2 cellular contexts compared by ENCODE assay signal in the genomic region with DNA sequence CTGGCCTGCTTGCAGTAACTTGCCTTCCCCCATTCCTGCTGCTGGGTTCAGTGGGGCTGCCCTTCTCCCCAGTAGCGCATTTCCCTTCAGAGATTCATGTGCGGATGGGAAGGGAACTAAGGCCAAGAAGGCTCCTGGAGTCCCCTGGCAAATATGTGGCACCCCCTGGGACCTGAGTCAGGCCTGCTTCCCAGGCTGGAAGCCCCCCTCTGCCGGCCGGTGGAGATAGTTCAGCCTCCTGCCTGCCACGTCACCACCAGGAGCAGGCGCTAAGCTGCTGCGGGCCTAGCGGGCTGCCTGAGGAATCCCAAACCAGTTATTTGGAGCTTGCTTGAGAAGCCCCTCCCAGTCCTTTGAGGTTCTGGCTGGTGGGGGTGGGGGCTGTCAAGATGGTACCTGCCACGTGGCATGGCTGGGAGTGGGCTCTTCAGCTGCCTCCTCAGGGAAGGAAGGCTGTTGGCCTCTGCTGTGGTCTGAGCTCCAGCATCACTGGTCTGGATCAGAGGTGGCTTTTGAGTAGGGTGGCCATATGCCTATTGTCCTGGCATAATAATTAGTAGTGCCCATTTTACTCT.
TF ChIP-seq lines count a peak whose summit lies in the region.

No MANE protein-coding gene starts in this region.

TF ChIP-seq in IMR-90, 13 proteins besides CTCF, POLR2A, EP300 and RAD21:
- TF ChIP-seq, protein P1, sequence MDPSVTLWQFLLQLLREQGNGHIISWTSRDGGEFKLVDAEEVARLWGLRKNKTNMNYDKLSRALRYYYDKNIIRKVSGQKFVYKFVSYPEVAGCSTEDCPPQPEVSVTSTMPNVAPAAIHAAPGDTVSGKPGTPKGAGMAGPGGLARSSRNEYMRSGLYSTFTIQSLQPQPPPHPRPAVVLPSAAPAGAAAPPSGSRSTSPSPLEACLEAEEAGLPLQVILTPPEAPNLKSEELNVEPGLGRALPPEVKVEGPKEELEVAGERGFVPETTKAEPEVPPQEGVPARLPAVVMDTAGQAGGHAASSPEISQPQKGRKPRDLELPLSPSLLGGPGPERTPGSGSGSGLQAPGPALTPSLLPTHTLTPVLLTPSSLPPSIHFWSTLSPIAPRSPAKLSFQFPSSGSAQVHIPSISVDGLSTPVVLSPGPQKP (IDR thresholded peaks at IDR 0.05; ENCODE audit: borderline replicate concordance, low read depth, low read length) = no peak
- TF ChIP-seq SMC3 (IDR thresholded peaks at IDR 0.05; ENCODE audit: low read depth, low read length) = peak; percentile 76
- TF ChIP-seq RFX5 (IDR thresholded peaks at IDR 0.05; ENCODE audit: low read depth, low read length) = no peak
- TF ChIP-seq, protein P2, sequence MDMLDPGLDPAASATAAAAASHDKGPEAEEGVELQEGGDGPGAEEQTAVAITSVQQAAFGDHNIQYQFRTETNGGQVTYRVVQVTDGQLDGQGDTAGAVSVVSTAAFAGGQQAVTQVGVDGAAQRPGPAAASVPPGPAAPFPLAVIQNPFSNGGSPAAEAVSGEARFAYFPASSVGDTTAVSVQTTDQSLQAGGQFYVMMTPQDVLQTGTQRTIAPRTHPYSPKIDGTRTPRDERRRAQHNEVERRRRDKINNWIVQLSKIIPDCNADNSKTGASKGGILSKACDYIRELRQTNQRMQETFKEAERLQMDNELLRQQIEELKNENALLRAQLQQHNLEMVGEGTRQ (IDR thresholded peaks at IDR 0.05; ENCODE audit: low read depth, low read length) = no peak
- TF ChIP-seq MAFK (IDR thresholded peaks at IDR 0.05; ENCODE audit: low read depth, low read length) = no peak
- no peak for TF ChIP-seq BHLHE40 (IDR thresholded peaks at IDR 0.05; ENCODE audit: low read depth, low read length)
- TF ChIP-seq CHD1 (IDR thresholded peaks at IDR 0.05; ENCODE audit: low read depth, low read length) = 0 out of 2 replicates have a peak, but pooled peaks have one; percentile 46
- no peak for TF ChIP-seq CEBPB (IDR thresholded peaks at IDR 0.05; ENCODE audit: low read depth, low read length)
- no peak for TF ChIP-seq RCOR1 (IDR thresholded peaks at IDR 0.05; ENCODE audit: insufficient replicate concordance, low read length)
- peak; percentile 90 for TF ChIP-seq MXI1 (IDR thresholded peaks at IDR 0.05; ENCODE audit: borderline replicate concordance, low read depth, low read length)
- TF ChIP-seq MAZ (IDR thresholded peaks at IDR 0.05; ENCODE audit: borderline replicate concordance, low read depth, low read length) = peak; percentile 64
- TF ChIP-seq NFE2L2 (IDR thresholded peaks at IDR 0.05; ENCODE audit: low read depth, low read length) = no peak
- TF ChIP-seq FOS (IDR thresholded peaks at IDR 0.05; ENCODE audit: low read depth, low read length) = no peak

TF ChIP-seq in HepG2, 621 proteins besides CTCF, POLR2A, EP300 and RAD21 (continues in another document):
- TF ChIP-seq ZBTB7B (CRISPR knock-in tag; IDR thresholded peaks at IDR 0.05) = 0 out of 2 replicates have a peak, but pooled peaks have one; percentile 46
- TF ChIP-seq AGO1 (IDR thresholded peaks at IDR 0.05; ENCODE audit: low read depth, low read length, poor library complexity, severe bottlenecking) = peak; percentile 56
- TF ChIP-seq CREM (IDR thresholded peaks at IDR 0.05) = peak; percentile 40; the same call in 1 of the 2 replicates
- no peak for TF ChIP-seq CREM (CRISPR knock-in tag; IDR thresholded peaks at IDR 0.05)
- TF ChIP-seq, protein P3, sequence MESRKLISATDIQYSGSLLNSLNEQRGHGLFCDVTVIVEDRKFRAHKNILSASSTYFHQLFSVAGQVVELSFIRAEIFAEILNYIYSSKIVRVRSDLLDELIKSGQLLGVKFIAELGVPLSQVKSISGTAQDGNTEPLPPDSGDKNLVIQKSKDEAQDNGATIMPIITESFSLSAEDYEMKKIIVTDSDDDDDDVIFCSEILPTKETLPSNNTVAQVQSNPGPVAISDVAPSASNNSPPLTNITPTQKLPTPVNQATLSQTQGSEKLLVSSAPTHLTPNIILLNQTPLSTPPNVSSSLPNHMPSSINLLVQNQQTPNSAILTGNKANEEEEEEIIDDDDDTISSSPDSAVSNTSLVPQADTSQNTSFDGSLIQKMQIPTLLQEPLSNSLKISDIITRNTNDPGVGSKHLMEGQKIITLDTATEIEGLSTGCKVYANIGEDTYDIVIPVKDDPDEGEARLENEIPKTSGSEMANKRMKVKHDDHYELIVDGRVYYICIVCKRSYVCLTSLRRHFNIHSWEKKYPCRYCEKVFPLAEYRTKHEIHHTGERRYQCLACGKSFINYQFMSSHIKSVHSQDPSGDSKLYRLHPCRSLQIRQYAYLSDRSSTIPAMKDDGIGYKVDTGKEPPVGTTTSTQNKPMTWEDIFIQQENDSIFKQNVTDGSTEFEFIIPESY (CRISPR knock-in tag; IDR thresholded peaks at IDR 0.05) = peak; percentile 95
- TF ChIP-seq, protein P4, sequence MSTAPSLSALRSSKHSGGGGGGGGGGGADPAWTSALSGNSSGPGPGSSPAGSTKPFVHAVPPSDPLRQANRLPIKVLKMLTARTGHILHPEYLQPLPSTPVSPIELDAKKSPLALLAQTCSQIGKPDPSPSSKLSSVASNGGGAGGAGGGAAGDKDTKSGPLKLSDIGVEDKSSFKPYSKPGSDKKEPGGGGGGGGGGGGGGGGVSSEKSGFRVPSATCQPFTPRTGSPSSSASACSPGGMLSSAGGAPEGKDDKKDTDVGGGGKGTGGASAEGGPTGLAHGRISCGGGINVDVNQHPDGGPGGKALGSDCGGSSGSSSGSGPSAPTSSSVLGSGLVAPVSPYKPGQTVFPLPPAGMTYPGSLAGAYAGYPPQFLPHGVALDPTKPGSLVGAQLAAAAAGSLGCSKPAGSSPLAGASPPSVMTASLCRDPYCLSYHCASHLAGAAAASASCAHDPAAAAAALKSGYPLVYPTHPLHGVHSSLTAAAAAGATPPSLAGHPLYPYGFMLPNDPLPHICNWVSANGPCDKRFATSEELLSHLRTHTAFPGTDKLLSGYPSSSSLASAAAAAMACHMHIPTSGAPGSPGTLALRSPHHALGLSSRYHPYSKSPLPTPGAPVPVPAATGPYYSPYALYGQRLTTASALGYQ (CRISPR knock-in tag; IDR thresholded peaks at IDR 0.05) = no peak
- no peak for TF ChIP-seq SIN3A (IDR thresholded peaks at IDR 0.05; ENCODE audit: borderline replicate concordance, low read depth, low read length)
- peak; percentile 62; the same call in 1 of the 2 replicates for TF ChIP-seq YEATS2 (CRISPR knock-in tag; IDR thresholded peaks at IDR 0.05; ENCODE audit: borderline replicate concordance)
- 0 out of 2 replicates have a peak, but pooled peaks have one; percentile 34 for TF ChIP-seq ZNF709 (CRISPR knock-in tag; IDR thresholded peaks at IDR 0.05)
- TF ChIP-seq ZBTB7A (CRISPR knock-in tag; IDR thresholded peaks at IDR 0.05) = 0 out of 2 replicates have a peak, but pooled peaks have one; percentile 23
- 0 out of 2 replicates have a peak, but pooled peaks have one; percentile 50 for TF ChIP-seq ATF1 (CRISPR knock-in tag; IDR thresholded peaks at IDR 0.05)
- TF ChIP-seq ZNF230 (CRISPR knock-in tag; IDR thresholded peaks at IDR 0.05) = 0 out of 2 replicates have a peak, but pooled peaks have one; percentile 11
- TF ChIP-seq SOX5 (CRISPR knock-in tag; IDR thresholded peaks at IDR 0.05; ENCODE audit: borderline replicate concordance) = no peak
- TF ChIP-seq ZFY (CRISPR knock-in tag; IDR thresholded peaks at IDR 0.05) = peak; percentile 66; the same call in 1 of the 2 replicates
- no peak for TF ChIP-seq CEBPB (IDR thresholded peaks at IDR 0.05; ENCODE audit: borderline replicate concordance, low read depth, low read length)
- TF ChIP-seq, protein P5, sequence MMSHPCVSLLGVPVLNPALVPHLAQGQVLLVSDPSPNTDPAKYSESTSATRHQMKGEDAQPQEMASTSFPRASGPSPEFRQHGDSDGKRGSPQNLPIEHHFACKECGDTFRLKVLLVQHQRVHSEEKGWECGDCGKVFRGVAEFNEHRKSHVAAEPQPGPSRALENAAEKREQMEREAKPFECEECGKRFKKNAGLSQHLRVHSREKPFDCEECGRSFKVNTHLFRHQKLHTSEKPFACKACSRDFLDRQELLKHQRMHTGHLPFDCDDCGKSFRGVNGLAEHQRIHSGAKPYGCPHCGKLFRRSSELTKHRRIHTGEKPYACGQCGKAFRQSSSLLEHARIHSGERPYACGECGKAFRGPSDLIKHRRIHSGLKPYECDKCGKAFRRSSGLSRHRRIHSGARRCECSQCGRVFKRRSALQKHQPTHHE (CRISPR knock-in tag; IDR thresholded peaks at IDR 0.05; ENCODE audit: borderline replicate concordance) = no peak
- TF ChIP-seq, protein P6, sequence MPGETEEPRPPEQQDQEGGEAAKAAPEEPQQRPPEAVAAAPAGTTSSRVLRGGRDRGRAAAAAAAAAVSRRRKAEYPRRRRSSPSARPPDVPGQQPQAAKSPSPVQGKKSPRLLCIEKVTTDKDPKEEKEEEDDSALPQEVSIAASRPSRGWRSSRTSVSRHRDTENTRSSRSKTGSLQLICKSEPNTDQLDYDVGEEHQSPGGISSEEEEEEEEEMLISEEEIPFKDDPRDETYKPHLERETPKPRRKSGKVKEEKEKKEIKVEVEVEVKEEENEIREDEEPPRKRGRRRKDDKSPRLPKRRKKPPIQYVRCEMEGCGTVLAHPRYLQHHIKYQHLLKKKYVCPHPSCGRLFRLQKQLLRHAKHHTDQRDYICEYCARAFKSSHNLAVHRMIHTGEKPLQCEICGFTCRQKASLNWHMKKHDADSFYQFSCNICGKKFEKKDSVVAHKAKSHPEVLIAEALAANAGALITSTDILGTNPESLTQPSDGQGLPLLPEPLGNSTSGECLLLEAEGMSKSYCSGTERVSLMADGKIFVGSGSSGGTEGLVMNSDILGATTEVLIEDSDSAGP (CRISPR knock-in tag; IDR thresholded peaks at IDR 0.05; ENCODE audit: borderline replicate concordance) = 0 out of 2 replicates have a peak, but pooled peaks have one; percentile 27
- TF ChIP-seq KDM4B (CRISPR knock-in tag; IDR thresholded peaks at IDR 0.05) = no peak
- TF ChIP-seq PHF20 (CRISPR knock-in tag; IDR thresholded peaks at IDR 0.05) = 0 out of 2 replicates have a peak, but pooled peaks have one; percentile 29
- no peak for TF ChIP-seq TP53 (CRISPR knock-in tag; conservative IDR thresholded peaks at IDR 0.05)
- TF ChIP-seq, protein P7, sequence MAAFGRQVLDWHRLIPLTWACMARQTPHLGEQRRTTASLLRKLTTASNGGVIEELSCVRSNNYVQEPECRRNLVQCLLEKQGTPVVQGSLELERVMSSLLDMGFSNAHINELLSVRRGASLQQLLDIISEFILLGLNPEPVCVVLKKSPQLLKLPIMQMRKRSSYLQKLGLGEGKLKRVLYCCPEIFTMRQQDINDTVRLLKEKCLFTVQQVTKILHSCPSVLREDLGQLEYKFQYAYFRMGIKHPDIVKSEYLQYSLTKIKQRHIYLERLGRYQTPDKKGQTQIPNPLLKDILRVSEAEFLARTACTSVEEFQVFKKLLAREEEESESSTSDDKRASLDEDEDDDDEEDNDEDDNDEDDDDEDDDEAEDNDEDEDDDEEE (CRISPR knock-in tag; IDR thresholded peaks at IDR 0.05) = 0 out of 2 replicates have a peak, but pooled peaks have one; percentile 58
- 0 out of 2 replicates have a peak, but pooled peaks have one; percentile 50 for TF ChIP-seq ZNF747 (CRISPR knock-in tag; IDR thresholded peaks at IDR 0.05; ENCODE audit: borderline replicate concordance)
- TF ChIP-seq FOSL2 (CRISPR knock-in tag; IDR thresholded peaks at IDR 0.05) = peak; percentile 31; the same call in 1 of the 2 replicates
- TF ChIP-seq MYC (CRISPR knock-in tag; IDR thresholded peaks at IDR 0.05; ENCODE audit: borderline replicate concordance) = peak; percentile 34; the same call in 1 of the 2 replicates
- TF ChIP-seq, protein P8, sequence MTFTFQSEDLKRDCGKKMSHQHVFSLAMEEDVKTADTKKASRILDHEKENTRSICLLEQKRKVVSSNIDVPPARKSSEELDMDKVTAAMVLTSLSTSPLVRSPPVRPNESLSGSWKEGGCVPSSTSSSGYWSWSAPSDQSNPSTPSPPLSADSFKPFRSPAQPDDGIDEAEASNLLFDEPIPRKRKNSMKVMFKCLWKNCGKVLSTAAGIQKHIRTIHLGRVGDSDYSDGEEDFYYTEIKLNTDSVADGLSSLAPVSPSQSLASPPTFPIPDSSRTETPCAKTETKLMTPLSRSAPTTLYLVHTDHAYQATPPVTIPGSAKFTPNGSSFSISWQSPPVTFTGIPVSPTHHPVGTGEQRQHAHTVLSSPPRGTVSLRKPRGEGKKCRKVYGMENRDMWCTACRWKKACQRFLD (CRISPR knock-in tag; IDR thresholded peaks at IDR 0.05; ENCODE audit: borderline replicate concordance) = 0 out of 2 replicates have a peak, but pooled peaks have one; percentile 7
- no peak for TF ChIP-seq CHD2 (IDR thresholded peaks at IDR 0.05; ENCODE audit: low read depth, low read length)
- TF ChIP-seq, protein P9, sequence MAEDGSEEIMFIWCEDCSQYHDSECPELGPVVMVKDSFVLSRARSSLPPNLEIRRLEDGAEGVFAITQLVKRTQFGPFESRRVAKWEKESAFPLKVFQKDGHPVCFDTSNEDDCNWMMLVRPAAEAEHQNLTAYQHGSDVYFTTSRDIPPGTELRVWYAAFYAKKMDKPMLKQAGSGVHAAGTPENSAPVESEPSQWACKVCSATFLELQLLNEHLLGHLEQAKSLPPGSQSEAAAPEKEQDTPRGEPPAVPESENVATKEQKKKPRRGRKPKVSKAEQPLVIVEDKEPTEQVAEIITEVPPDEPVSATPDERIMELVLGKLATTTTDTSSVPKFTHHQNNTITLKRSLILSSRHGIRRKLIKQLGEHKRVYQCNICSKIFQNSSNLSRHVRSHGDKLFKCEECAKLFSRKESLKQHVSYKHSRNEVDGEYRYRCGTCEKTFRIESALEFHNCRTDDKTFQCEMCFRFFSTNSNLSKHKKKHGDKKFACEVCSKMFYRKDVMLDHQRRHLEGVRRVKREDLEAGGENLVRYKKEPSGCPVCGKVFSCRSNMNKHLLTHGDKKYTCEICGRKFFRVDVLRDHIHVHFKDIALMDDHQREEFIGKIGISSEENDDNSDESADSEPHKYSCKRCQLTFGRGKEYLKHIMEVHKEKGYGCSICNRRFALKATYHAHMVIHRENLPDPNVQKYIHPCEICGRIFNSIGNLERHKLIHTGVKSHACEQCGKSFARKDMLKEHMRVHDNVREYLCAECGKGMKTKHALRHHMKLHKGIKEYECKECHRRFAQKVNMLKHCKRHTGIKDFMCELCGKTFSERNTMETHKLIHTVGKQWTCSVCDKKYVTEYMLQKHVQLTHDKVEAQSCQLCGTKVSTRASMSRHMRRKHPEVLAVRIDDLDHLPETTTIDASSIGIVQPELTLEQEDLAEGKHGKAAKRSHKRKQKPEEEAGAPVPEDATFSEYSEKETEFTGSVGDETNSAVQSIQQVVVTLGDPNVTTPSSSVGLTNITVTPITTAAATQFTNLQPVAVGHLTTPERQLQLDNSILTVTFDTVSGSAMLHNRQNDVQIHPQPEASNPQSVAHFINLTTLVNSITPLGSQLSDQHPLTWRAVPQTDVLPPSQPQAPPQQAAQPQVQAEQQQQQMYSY (CRISPR knock-in tag; IDR thresholded peaks at IDR 0.05) = no peak
- no peak for TF ChIP-seq GLI4 (CRISPR knock-in tag; IDR thresholded peaks at IDR 0.05; ENCODE audit: borderline replicate concordance)
